In genomic region chr18:33572022-33572421, GRCh38 we compare ENCODE assay signal across 22 cellular contexts. TPM values are rescaled to one million over a fixed set of nuclear protein-coding genes. Genes with fewer than 3 reads are reported as not detected.
"Had no signal": no experiment of that assay in that cellular context is flagged by ENCODE, and none has a peak within 500 bp of the region (broad histone marks: within the 10 kb centered on the region; RNA-seq: fewer than 3 reads in every experiment).

No MANE protein-coding gene starts in this region.

- ATAC-seq: K562, SK-N-SH treated with all-trans-retinoic acid at 6 μM for 48 hours had no signal

- DNase-seq: Kasumi-1, MM.1S, NCI-H1092 treated with DMSO at 0.1 percent for 48 hours, NCI-H1436, NCI-H187, NCI-H2029, NCI-H2081 treated with DMSO at 0.1 percent for 48 hours, NCI-H2171, NCI-H226, NCI-H446, NCI-H510A, NCI-H524 treated with DMSO at 0.1 percent for 48 hours, NCI-H774, Right ventricle myocardium superior, RPMI8226 had no signal

- H3K27ac Mint-ChIP-seq: IgD-negative memory B cell had no signal

- H3K4me3 Mint-ChIP-seq: IgD-negative memory B cell had no signal

- H3K36me3 Mint-ChIP-seq: IgD-negative memory B cell had no signal

- H3K4me1 Mint-ChIP-seq: IgD-negative memory B cell had no signal

- H3K27ac ChIP-seq: KMS-11 had no signal

- H3K4me3 ChIP-seq: K562 had no signal

RNA-seq across cellular contexts. Expression of gene ASXL3, which starts 6.0 kb away (rescaled TPM):
- total RNA-seq: HT1080, K562, M059J, SK-MEL-5 had no signal
- polyA plus RNA-seq: IgD-negative memory B cell, K562 had no signal
